ENCODE assay signal across 29 cellular contexts in the genomic region with DNA sequence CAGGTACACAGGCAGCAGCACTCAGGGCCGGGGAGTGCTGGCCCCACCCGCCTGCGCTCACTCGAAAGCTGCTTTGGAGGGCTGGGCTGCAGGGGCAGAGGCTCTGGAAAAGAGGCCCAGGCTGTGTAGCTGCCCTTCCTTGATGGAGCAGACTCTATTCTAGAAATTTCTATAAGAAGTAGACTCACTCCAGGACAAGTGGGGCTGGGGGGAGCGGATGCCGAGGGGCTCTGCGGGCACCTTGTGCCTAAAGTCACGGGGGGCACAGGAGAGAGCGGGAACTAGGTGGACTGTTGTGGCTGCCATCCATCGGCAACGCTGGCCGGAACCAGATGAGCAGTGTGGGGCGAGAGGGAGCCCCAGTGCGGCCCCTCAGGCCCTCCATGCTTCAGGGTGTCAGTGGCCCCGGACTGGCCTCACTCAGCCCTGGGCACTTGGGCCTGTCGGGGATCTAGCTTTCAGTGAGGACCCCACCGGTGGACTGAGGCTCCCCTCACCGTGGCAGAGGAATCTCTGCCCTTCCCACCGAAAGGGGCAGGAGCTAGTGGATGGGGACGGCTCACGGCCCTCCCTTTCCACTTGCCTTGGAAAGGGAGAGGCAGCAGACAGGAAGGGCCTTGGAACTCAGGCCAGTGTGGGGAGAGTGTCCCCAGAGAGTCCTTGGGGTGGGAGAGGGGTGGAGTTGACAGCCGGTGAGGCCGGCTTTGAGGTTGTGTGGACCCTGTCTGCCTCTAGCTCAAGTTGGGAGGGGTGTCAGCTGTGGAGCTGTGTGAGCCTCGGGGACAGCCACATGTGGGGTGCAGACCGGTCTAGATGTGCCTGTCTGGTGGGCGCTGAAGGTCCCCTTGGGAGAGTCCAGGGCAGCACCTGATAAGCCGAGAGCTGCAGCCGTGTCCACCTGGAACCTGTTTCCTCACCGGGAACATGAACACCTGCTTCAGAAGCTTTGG. TPM values are rescaled to one million over a fixed set of nuclear protein-coding genes. Genes with fewer than 3 reads are reported as not detected.
"Had no signal": no experiment of that assay in that cellular context is flagged by ENCODE, and none has a peak within 500 bp of the region (broad histone marks: within the 10 kb centered on the region; RNA-seq: fewer than 3 reads in every experiment).

No MANE protein-coding gene starts in this region.

- H3K4me3 Mint-ChIP-seq: activated B cell treated with CpG ODN at 0.5 μM for 24 hours; activated CD8-positive, alpha-beta T cell treated with anti-CD3 and anti-CD28 coated beads for 36 hours; activated naive CD4-positive, alpha-beta T cell treated with anti-CD3 and anti-CD28 coated beads, Interleukin-2, amount 50 U/mL, for 24 hours; activated naive CD8-positive, alpha-beta T cell treated with anti-CD3 and anti-CD28 coated beads, Interleukin-2, amount 50 U/mL, for 24 hours; central memory CD8-positive, alpha-beta T cell; mesothelial cell of epicardium; naive B cell; stimulated activated memory B cell treated with anti-CD40 and anti-IgM and Interleukin-4, amounts not matched to agents 10 μg/mL and 1 μg/mL and 100 μg/mL, for 72 hours; T-helper 2 cell treated with Interferon-gamma antibody and Interleukin-4, amounts not matched to agents 5 μg/mL and 100 μg/mL, for 36 hours had no signal

- H3K27me3 Mint-ChIP-seq: activated B cell treated with CpG ODN at 0.5 μM for 24 hours; activated CD8-positive, alpha-beta T cell treated with anti-CD3 and anti-CD28 coated beads for 36 hours; activated naive CD4-positive, alpha-beta T cell treated with anti-CD3 and anti-CD28 coated beads, Interleukin-2, amount 50 U/mL, for 24 hours; activated naive CD8-positive, alpha-beta T cell treated with anti-CD3 and anti-CD28 coated beads, Interleukin-2, amount 50 U/mL, for 24 hours; central memory CD8-positive, alpha-beta T cell; naive B cell; stimulated activated memory B cell treated with anti-CD40 and anti-IgM and Interleukin-4, amounts not matched to agents 10 μg/mL and 1 μg/mL and 100 μg/mL, for 72 hours had no signal

- H3K4me3 ChIP-seq: breast epithelium, esophagus squamous epithelium, heart right ventricle, sigmoid colon, suprapubic skin, tibial artery had no signal

- H3K27ac ChIP-seq: breast epithelium, epithelial cell of prostate, esophagus squamous epithelium, heart right ventricle, sigmoid colon, suprapubic skin, tibial artery had no signal

- H3K9me3 ChIP-seq: breast epithelium, esophagus squamous epithelium, heart right ventricle, sigmoid colon, suprapubic skin, tibial artery had no signal

- H3K9me3 Mint-ChIP-seq: activated CD8-positive, alpha-beta T cell treated with anti-CD3 and anti-CD28 coated beads for 36 hours; activated naive CD4-positive, alpha-beta T cell treated with anti-CD3 and anti-CD28 coated beads, Interleukin-2, amount 50 U/mL, for 24 hours; activated naive CD8-positive, alpha-beta T cell treated with anti-CD3 and anti-CD28 coated beads, Interleukin-2, amount 50 U/mL, for 24 hours; activated T-helper 2 cell treated with anti-CD3 and anti-CD28 coated beads, Interferon-gamma antibody, Interleukin-2, Interleukin-4, amounts not matched to agents 10 μg/mL and 5 μg/mL and 100 μg/mL, durations not matched to agents 14 hours and 24 hours and 36 hours; central memory CD8-positive, alpha-beta T cell; mesothelial cell of epicardium; T-helper 2 cell treated with Interferon-gamma antibody and Interleukin-4, amounts not matched to agents 5 μg/mL and 100 μg/mL, for 36 hours had no signal

- H3K27me3 ChIP-seq: breast epithelium, esophagus squamous epithelium, heart right ventricle, sigmoid colon, suprapubic skin, tibial artery had no signal

- H3K4me1 Mint-ChIP-seq: mesothelial cell of epicardium had no signal

- H3K4me1 ChIP-seq: breast epithelium had no signal

- H3K36me3 Mint-ChIP-seq: activated naive CD4-positive, alpha-beta T cell treated with anti-CD3 and anti-CD28 coated beads, Interleukin-2, amount 50 U/mL, for 24 hours; mesothelial cell of epicardium; naive B cell had no signal

- H3K27ac Mint-ChIP-seq: activated B cell treated with CpG ODN at 0.5 μM for 24 hours; activated CD8-positive, alpha-beta T cell treated with anti-CD3 and anti-CD28 coated beads for 36 hours; activated naive CD4-positive, alpha-beta T cell treated with anti-CD3 and anti-CD28 coated beads, Interleukin-2, amount 50 U/mL, for 24 hours; activated naive CD8-positive, alpha-beta T cell treated with anti-CD3 and anti-CD28 coated beads, Interleukin-2, amount 50 U/mL, for 24 hours; activated T-helper 2 cell treated with anti-CD3 and anti-CD28 coated beads, Interferon-gamma antibody, Interleukin-2, Interleukin-4, amounts not matched to agents 10 μg/mL and 5 μg/mL and 100 μg/mL, durations not matched to agents 14 hours and 24 hours and 36 hours; mesothelial cell of epicardium; stimulated activated memory B cell treated with anti-CD40 and anti-IgM and Interleukin-4, amounts not matched to agents 10 μg/mL and 1 μg/mL and 100 μg/mL, for 72 hours; T-helper 2 cell treated with Interferon-gamma antibody and Interleukin-4, amounts not matched to agents 5 μg/mL and 100 μg/mL, for 36 hours had no signal

- DNase-seq: activated B cell treated with CpG ODN at 0.5 μM for 24 hours; activated CD4-positive, alpha-beta T cell treated with anti-CD3 and anti-CD28 coated beads, Interleukin-2, amount 50 U/mL, for 1 hour; activated CD8-positive, alpha-beta T cell treated with anti-CD3 and anti-CD28 coated beads for 36 hours; activated naive CD8-positive, alpha-beta T cell treated with anti-CD3 and anti-CD28 coated beads, Interleukin-2, amount 50 U/mL, for 24 hours; activated T-cell treated with anti-CD3 and anti-CD28 coated beads, Interleukin-2, amount 50 U/mL, for 48 hours; amygdala; dermis blood vessel endothelial cell; effector CD4-positive, alpha-beta T cell; esophagus squamous epithelium; foreskin melanocyte; heart right ventricle; naive B cell; occipital lobe; sigmoid colon; small intestine; stimulated activated CD4-positive, alpha-beta T cell treated with anti-CD3 and anti-CD28 coated beads, Interleukin-1b, Interleukin-23, amount 100 ng/mL, for 48 hours; stimulated activated CD4-positive, alpha-beta T cell treated with anti-CD3 and anti-CD28 coated beads, Interleukin-4, amount 100 ng/mL, for 4 hours; stimulated activated CD8-positive, alpha-beta memory T cell treated with anti-CD3 and anti-CD28 coated beads, Interleukin-4, amount 100 ng/mL, for 48 hours had no signal

- ATAC-seq: activated CD8-positive, alpha-beta T cell treated with anti-CD3 and anti-CD28 coated beads for 36 hours; activated naive CD8-positive, alpha-beta T cell treated with anti-CD3 and anti-CD28 coated beads, Interleukin-2, amount 50 U/mL, for 24 hours; heart right ventricle; stimulated activated memory B cell treated with anti-CD40 and anti-IgM and Interleukin-4, amounts not matched to agents 10 μg/mL and 1 μg/mL and 100 μg/mL, for 72 hours had no signal

- H3K36me3 ChIP-seq: breast epithelium had no signal

RNA-seq across cellular contexts. Expression of a gene that starts 44.9 kb away (rescaled TPM):
- total RNA-seq: heart right ventricle had no signal
- polyA plus RNA-seq: liver had no signal
